Comparison of ENCODE assay signal across 9 cellular contexts in genomic region chr7:54780490-54780889, GRCh38.
"Had no signal": no experiment of that assay in that cellular context is flagged by ENCODE, and none has a peak within 500 bp of the region (broad histone marks: within the 10 kb centered on the region; RNA-seq: fewer than 3 reads in every experiment).

No MANE protein-coding gene starts in this region.

- H3K36me3 Mint-ChIP-seq: IgD-negative memory B cell had no signal

- H3K27ac Mint-ChIP-seq: IgD-negative memory B cell had no signal

- DNase-seq: IMR-90, KBM-7, KG1 had no signal

- H3K4me3 ChIP-seq: K562 had no signal

- ATAC-seq: HepG2 had no signal

- H3K4me1 Mint-ChIP-seq: IgD-negative memory B cell had no signal

- H3K4me2 ChIP-seq: KMS-11 had no signal

- H3K27ac ChIP-seq: HL-60, KMS-11 had no signal

- H3K4me3 Mint-ChIP-seq: IgD-negative memory B cell had no signal

- FAIRE-seq: HepG2, HTR-8/SVneo, K562 had no signal

- H3K9ac ChIP-seq: KMS-11 had no signal
